10 cellular contexts compared by ENCODE assay signal in genomic region chr13:89806594-89806993, GRCh38.
"Had no signal": no experiment of that assay in that cellular context is flagged by ENCODE, and none has a peak within 500 bp of the region (broad histone marks: within the 10 kb centered on the region; RNA-seq: fewer than 3 reads in every experiment).

No MANE protein-coding gene starts in this region.

- ATAC-seq: GM23338, HCT116 had no signal

- H3K36me3 ChIP-seq: HAP-1 had no signal

- H2AFZ ChIP-seq: GM23248, GM23338 had no signal

- H3K4me3 ChIP-seq: GM23248, GM23338, HAP-1 had no signal

- H3K27ac ChIP-seq: GM23248 had no signal

- H3K4me1 ChIP-seq: HAP-1 had no signal

- FAIRE-seq: H1 had no signal

- H3K4me2 ChIP-seq: GM23338 had no signal

- DNase-seq: GM23248, GOT3, H7, H9, HCEC 1CT, HFFc6 had no signal

- H3K9me3 ChIP-seq: HAP-1 had no signal

- H3K9ac ChIP-seq: GM23248 had no signal
